3 cellular contexts compared by ENCODE assay signal in genomic region chr5:143279698-143280097, GRCh38.
TF ChIP-seq lines count a peak whose summit lies in the region.

No MANE protein-coding gene starts in this region.

TF ChIP-seq in IMR-90, 13 proteins besides CTCF, POLR2A, EP300 and RAD21 (continued from another document):
- no peak for TF ChIP-seq CHD1 (IDR thresholded peaks at IDR 0.05; ENCODE audit: low read depth, low read length)
- peak; percentile 66 for TF ChIP-seq CEBPB (IDR thresholded peaks at IDR 0.05; ENCODE audit: low read depth, low read length)

TF ChIP-seq in GM12878, 131 proteins besides CTCF, POLR2A, EP300 and RAD21 (continued from another document):
- no peak for TF ChIP-seq MLLT1 (IDR thresholded peaks at IDR 0.05)
- TF ChIP-seq ZBTB4 (CRISPR knock-in tag; IDR thresholded peaks at IDR 0.05), result no peak
- TF ChIP-seq KDM1A (IDR thresholded peaks at IDR 0.05; ENCODE audit: borderline replicate concordance), result no peak
- TF ChIP-seq EED (IDR thresholded peaks at IDR 0.05; ENCODE audit: low read depth), result no peak
- TF ChIP-seq CBX3 (IDR thresholded peaks at IDR 0.05; ENCODE audit: borderline replicate concordance, low read depth), result no peak
- TF ChIP-seq POU2F2 (IDR thresholded peaks at IDR 0.05; ENCODE audit: borderline replicate concordance, low read depth, low read length), result no peak
- no peak for TF ChIP-seq BACH1 (IDR thresholded peaks at IDR 0.05; ENCODE audit: borderline replicate concordance)
TF ChIP-seq in GM12878: peak in this region for 0.

TF ChIP-seq in SK-N-SH treated with all-trans-retinoic acid at 6 μM for 48 hours, 23 proteins besides CTCF, POLR2A, EP300 and RAD21:
- TF ChIP-seq CSRNP3 (CRISPR knock-in tag; IDR thresholded peaks at IDR 0.05) (no peak), ZNF8 (CRISPR knock-in tag; IDR thresholded peaks at IDR 0.05) (no peak), ARNTL (CRISPR knock-in tag; IDR thresholded peaks at IDR 0.05; ENCODE audit: borderline replicate concordance, low read depth) (no peak), RARB (CRISPR knock-in tag; IDR thresholded peaks at IDR 0.05) (no peak), SNAI2 (CRISPR knock-in tag; IDR thresholded peaks at IDR 0.05) (no peak), TOX (CRISPR knock-in tag; IDR thresholded peaks at IDR 0.05; ENCODE audit: borderline replicate concordance) (no peak), TCF4 (CRISPR knock-in tag; IDR thresholded peaks at IDR 0.05; ENCODE audit: borderline replicate concordance) (no peak), ZC3H10 (CRISPR knock-in tag; IDR thresholded peaks at IDR 0.05) (no peak), ZFP30 (CRISPR knock-in tag; IDR thresholded peaks at IDR 0.05) (no peak), ZNF565 (CRISPR knock-in tag; conservative IDR thresholded peaks at IDR 0.05; ENCODE audit: low read depth) (no peak)
